ENCODE assay signal across 16 cellular contexts in the genomic region with DNA sequence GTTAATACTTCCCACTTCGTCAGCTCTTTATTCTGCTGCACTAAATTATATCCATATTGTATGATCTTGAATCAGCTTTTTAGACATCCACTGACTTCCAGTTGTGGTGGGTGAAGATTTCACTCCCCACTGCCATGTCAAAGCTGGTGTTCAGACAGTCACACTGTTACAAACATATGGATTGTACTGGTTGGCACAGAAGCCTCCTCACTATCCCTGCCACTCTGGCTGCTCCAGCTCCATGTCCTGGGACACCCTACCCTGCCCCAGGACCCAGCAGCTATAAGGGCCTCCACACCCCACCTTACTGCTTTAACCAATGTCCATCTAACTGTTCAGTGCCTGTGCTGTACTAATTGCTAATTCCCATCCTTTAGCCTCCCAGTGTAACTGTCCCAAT. TPM values are rescaled to one million over a fixed set of nuclear protein-coding genes. Genes with fewer than 3 reads are reported as not detected.
DNase-seq lines count a peak whose midpoint lies in the region; ATAC-seq, FAIRE-seq and TF ChIP-seq lines count a peak whose summit lies in the region.
"Had no signal": no experiment of that assay in that cellular context is flagged by ENCODE, and none has a peak within 500 bp of the region (broad histone marks: within the 10 kb centered on the region; RNA-seq: fewer than 3 reads in every experiment).

No MANE protein-coding gene starts in this region.

- CTCF ChIA-PET in activated CD4-positive, alpha-beta T cell treated with anti-CD3 and anti-CD28 coated beads for 36 hours (lab: Charles Lee) = interaction anchor here (0.5 to 1.8 kb wide), 5 partner anchors 9 to 801 kb away, joined by 3 to 4 read pairs (median 3); a partner anchor contains a TSS
- CTCF ChIA-PET in K562 (lab: Yijun Ruan, JAX; ENCODE audit: low intra/inter-chr PET ratio) = no interaction called here

- H3K4me2 ChIP-seq in MM.1S (ENCODE audit: low read depth, low read length) = peak overlapping the region; percentile 25; the same call in 1 of the 2 replicates
- no peak overlapping the region for H3K4me2 ChIP-seq in K562 (ENCODE audit: insufficient read depth, low read length)
- H3K4me2 ChIP-seq in hepatocyte = no peak overlapping the region
- H3K4me2 ChIP-seq: BLaER1 had no signal

- peak overlapping the region; percentile 47 for H3K27ac Mint-ChIP-seq in activated CD4-positive, alpha-beta T cell treated with anti-CD3 and anti-CD28 coated beads for 36 hours
- H3K27ac Mint-ChIP-seq in activated T-cell treated with anti-CD3 and anti-CD28 coated beads, Interleukin-2, amount 50 U/mL, for 72 hours = peak overlapping the region; percentile 70
- H3K27ac Mint-ChIP-seq: HFFc6 had no signal

- H3K4me3 Mint-ChIP-seq in activated CD4-positive, alpha-beta T cell treated with anti-CD3 and anti-CD28 coated beads for 36 hours = no peak overlapping the region
- peak overlapping the region in 1 of 2 donors; percentile 48 for H3K4me3 Mint-ChIP-seq in activated T-cell treated with anti-CD3 and anti-CD28 coated beads, Interleukin-2, amount 50 U/mL, for 72 hours
- H3K4me3 Mint-ChIP-seq: CD8-positive, alpha-beta memory T cell; HFFc6 had no signal

- in situ Hi-C loops in K562 (cut with MboI) = no loop called here

- H3K9me1 ChIP-seq in K562 (ENCODE audit: control insufficient read depth, insufficient read depth, low read length) = no peaks in the 10 kb centered on the region

- intact Hi-C loops in activated CD4-positive, alpha-beta T cell treated with anti-CD3 and anti-CD28 coated beads for 36 hours (cut with DNase I, micrococcal nuclease) = no loop called here
- intact Hi-C loops in K562 (cut with micrococcal nuclease) = no loop called here

- peaks cover 18% of the 10 kb centered on the region for H3K36me3 Mint-ChIP-seq in activated CD4-positive, alpha-beta T cell treated with anti-CD3 and anti-CD28 coated beads for 36 hours (ENCODE audit: low read depth)
- H3K36me3 Mint-ChIP-seq in activated T-cell treated with anti-CD3 and anti-CD28 coated beads, Interleukin-2, amount 50 U/mL, for 72 hours (ENCODE audit: insufficient read depth in 2 of 2) = peaks cover 5 to 10% of the 10 kb centered on the region in 2 donors

- 75% methylated on average over 1 of the region's 1 CpG for WGBS in K562 (ENCODE audit: insufficient coverage, low coverage, missing lambda C conversion rate)
- 97% methylated on average over 1 of the region's 1 CpG for WGBS in hepatocyte (ENCODE audit: low lambda C conversion rate, missing lambda C conversion rate)

- no peak overlapping the region for H3K9ac ChIP-seq in MM.1S (ENCODE audit: low read length)
- H3K9ac ChIP-seq in K562 (ENCODE audit: insufficient read depth in 1 of 2, low read depth in 2 of 2, low read length in 2 of 2) = no peak overlapping the region
- H3K9ac ChIP-seq: BLaER1 had no signal

- no peaks in the 10 kb centered on the region for H3K27me3 Mint-ChIP-seq in activated CD4-positive, alpha-beta T cell treated with anti-CD3 and anti-CD28 coated beads for 36 hours
- no peaks in the 10 kb centered on the region for H3K27me3 Mint-ChIP-seq in activated T-cell treated with anti-CD3 and anti-CD28 coated beads, Interleukin-2, amount 50 U/mL, for 72 hours (ENCODE audit: low read depth)
- H3K27me3 Mint-ChIP-seq: CD8-positive, alpha-beta memory T cell had no signal

- no peak for TF ChIP-seq POLR2A in K562 (conservative IDR thresholded peaks at IDR 0.05)

- H2AFZ ChIP-seq in MM.1S (ENCODE audit: low read length) (no peak overlapping the region), K562 (ENCODE audit: low read depth, low read length) (no peak overlapping the region), hepatocyte (no peak overlapping the region)

- TF ChIP-seq CTCF in MM.1S (IDR thresholded peaks at IDR 0.05; ENCODE audit: low read length) (no peak), K562 (IDR thresholded peaks at IDR 0.05 in 2 of 3, conservative IDR thresholded peaks at IDR 0.05 in 1 of 3; ENCODE audit: insufficient read depth in 2 of 3, low read depth in 1 of 3, low read length in 3 of 3) (no peak), hepatocyte (IDR thresholded peaks at IDR 0.05; ENCODE audit: poor library complexity) (no peak)

- H3K79me2 ChIP-seq in MM.1S (ENCODE audit: low read length) = no peaks in the 10 kb centered on the region
- H3K79me2 ChIP-seq in K562 (ENCODE audit: control insufficient read depth, insufficient read depth, low read length) = no peaks in the 10 kb centered on the region
- H3K79me2 ChIP-seq in hepatocyte = no peaks in the 10 kb centered on the region

- H3K36me3 ChIP-seq in MM.1S (replicated peaks; ENCODE audit: insufficient read depth, low read length) (no peaks in the 10 kb centered on the region), K562 (ENCODE audit: control insufficient read depth, insufficient read depth, low read length) (peaks cover 12% of the 10 kb centered on the region; the same call in 2 of the 3 replicates), hepatocyte (replicated peaks; ENCODE audit: insufficient read depth, low read depth) (no peaks in the 10 kb centered on the region)

- ATAC-seq in activated CD4-positive, alpha-beta T cell treated with anti-CD3 and anti-CD28 coated beads for 36 hours = no peak
- ATAC-seq in activated T-cell treated with anti-CD3 and anti-CD28 coated beads, Interleukin-2, amount 50 U/mL, for 72 hours (replicated peaks in 1 of 2) = no peak
- ATAC-seq in K562 = peak; percentile 36

- H3K9me3 Mint-ChIP-seq in activated CD4-positive, alpha-beta T cell treated with anti-CD3 and anti-CD28 coated beads for 36 hours (ENCODE audit: low read depth) = no peaks in the 10 kb centered on the region
- H3K9me3 Mint-ChIP-seq in activated T-cell treated with anti-CD3 and anti-CD28 coated beads, Interleukin-2, amount 50 U/mL, for 72 hours = no peaks in the 10 kb centered on the region
- H3K9me3 Mint-ChIP-seq: CD8-positive, alpha-beta memory T cell; HFFc6 had no signal

- H3K9me3 ChIP-seq in MM.1S (replicated peaks; ENCODE audit: insufficient read depth, low read length) (no peaks in the 10 kb centered on the region), K562 (replicated peaks; ENCODE audit: control insufficient read depth, insufficient read depth, low read depth, low read length) (no peaks in the 10 kb centered on the region), hepatocyte (ENCODE audit: low read depth) (no peaks in the 10 kb centered on the region)
- H3K9me3 ChIP-seq: Caco-2 had no signal

- no peak for TF ChIP-seq EP300 in K562 (IDR thresholded peaks at IDR 0.05; ENCODE audit: low read length)

- H4K20me1 ChIP-seq in MM.1S (ENCODE audit: insufficient read depth, low read length) (no peaks in the 10 kb centered on the region), K562 (replicated peaks; ENCODE audit: control insufficient read depth, insufficient read depth, low read length) (no peaks in the 10 kb centered on the region; the same call in 1 of the 2 replicates), hepatocyte (ENCODE audit: insufficient read depth, poor library complexity, severe bottlenecking) (no peaks in the 10 kb centered on the region)
- H4K20me1 ChIP-seq: BLaER1 had no signal

- H3F3A ChIP-seq in MM.1S (ENCODE audit: insufficient read depth, low read length) = peaks cover 8% of the 10 kb centered on the region

- H3K9me2 ChIP-seq in MM.1S (replicated peaks; ENCODE audit: insufficient read depth, low read length) = no peaks in the 10 kb centered on the region
- H3K9me2 ChIP-seq in hepatocyte (replicated peaks; ENCODE audit: insufficient read depth) = no peaks in the 10 kb centered on the region

- FAIRE-seq in K562 (lab: Jason Lieb, UNC) = no peak

- TF ChIP-seq RAD21 in K562 (CRISPR knock-in tag; conservative IDR thresholded peaks at IDR 0.05 in 1 of 2, IDR thresholded peaks at IDR 0.05 in 1 of 2) = no peak

- H3K4me1 ChIP-seq in MM.1S (ENCODE audit: low read length) (peaks cover 14% of the 10 kb centered on the region), K562 (replicated peaks in 1 of 2; ENCODE audit: control insufficient read depth in 2 of 2, insufficient read depth in 2 of 2, low read length in 2 of 2) (no peaks in the 10 kb centered on the region), hepatocyte (ENCODE audit: insufficient read depth) (peaks cover 7% of the 10 kb centered on the region)
- H3K4me1 ChIP-seq: BLaER1 had no signal

- POLR2A ChIA-PET in activated CD4-positive, alpha-beta T cell treated with anti-CD3 and anti-CD28 coated beads for 36 hours (lab: Charles Lee) = interaction anchor here (0.6 to 1.1 kb wide), 3 partner anchors 16 to 219 kb away, joined by 3 to 10 read pairs (median 8); a partner anchor contains a TSS
- POLR2A ChIA-PET in K562 (lab: Yijun Ruan, JAX) = no interaction called here

- no peak for DNase-seq in activated CD4-positive, alpha-beta T cell treated with anti-CD3 and anti-CD28 coated beads for 36 hours
- DNase-seq in activated CD4-positive, alpha-beta T cell treated with anti-CD3 and anti-CD28 coated beads, Interleukin-2, amount 50 U/mL, for 1 hour = no peak
- DNase-seq in activated T-cell treated with anti-CD3 and anti-CD28 coated beads, Interleukin-2, amount 50 U/mL, for 72 hours = no peak
- DNase-seq in activated T-cell treated with anti-CD3 and anti-CD28 coated beads for 4 hours (no peak), MM.1S (no peak), K562 (ENCODE audit: extremely low read depth in 1 of 4, low spot score in 3 of 4) (no peak), AML-193 (lab: John Stamatoyannopoulos, UW) (no peak), hepatocyte (ENCODE audit: low spot score) (no peak)
- DNase-seq: Caco-2; CD8-positive, alpha-beta memory T cell; DMS53; GF-D8; HCEC 1CT; HFFc6 had no signal

- H3K4me3 ChIP-seq in MM.1S (ENCODE audit: low read length) (no peak overlapping the region), K562 (no peak overlapping the region), hepatocyte (no peak overlapping the region)
- H3K4me3 ChIP-seq: BLaER1 had no signal

- no TSS peak for BruUV-seq in K562 (replicated peaks; lab: Mats Ljungman, UMichigan)

- H3K27ac ChIP-seq in MM.1S (ENCODE audit: low read length) (no peak overlapping the region), K562 (ENCODE audit: extremely low read depth, low read depth, low read length) (no peak overlapping the region), hepatocyte (no peak overlapping the region)
- H3K27ac ChIP-seq: 22Rv1, BLaER1 had no signal

- H3K27me3 ChIP-seq in MM.1S (replicated peaks; ENCODE audit: insufficient read depth, low read length) (no peaks in the 10 kb centered on the region), K562 (ENCODE audit: control insufficient read depth in 2 of 2, insufficient read depth in 2 of 2, low read length in 2 of 2) (no peaks in the 10 kb centered on the region), hepatocyte (no peaks in the 10 kb centered on the region)
- H3K27me3 ChIP-seq: BLaER1 had no signal

- H3K4me1 Mint-ChIP-seq in activated CD4-positive, alpha-beta T cell treated with anti-CD3 and anti-CD28 coated beads for 36 hours = peaks cover 38% of the 10 kb centered on the region
- H3K4me1 Mint-ChIP-seq in activated T-cell treated with anti-CD3 and anti-CD28 coated beads, Interleukin-2, amount 50 U/mL, for 72 hours (ENCODE audit: low read depth) = peaks cover 56% of the 10 kb centered on the region

RNA-seq across cellular contexts. Expression of a gene that starts 32.0 kb away (rescaled TPM):
- total RNA-seq in activated CD4-positive, alpha-beta T cell treated with anti-CD3 and anti-CD28 coated beads for 36 hours = 100 to 1,000 TPM; 129 to 149 TPM
- total RNA-seq in activated T-cell treated with anti-CD3 and anti-CD28 coated beads, Interleukin-2, amount 50 U/mL, for 72 hours = 100 to 1,000 TPM; 400 to 660 TPM
- total RNA-seq in K562 (2011; cell fraction: chromatin; rRNA removed; ENCODE audit: low replicate concordance) = 1.7 and 2.4 TPM in 2 replicates
- total RNA-seq in K562 (2011; cell fraction: nucleolus; rRNA removed) = 1.3 and 1.6 TPM in 2 replicates
- total RNA-seq in K562 (2011; cell fraction: nucleoplasm; rRNA removed) = 1.2 and 2.6 TPM in 2 replicates
- total RNA-seq in K562 (2014; rRNA removed) = 3.4 and 3.6 TPM in 2 replicates
- 0.96 and 1.1 TPM in 2 replicates for total RNA-seq in K562 (2014; rRNA removed; fragmentation: Illumina TruSeq; extraction: Trizol)
- total RNA-seq in K562 (2015; rRNA removed; fragmentation: Illumina TruSeq; extraction: Trizol) = 0.40 and 0.57 TPM in 2 replicates
- 2.0 and 3.8 TPM in 2 replicates for total RNA-seq in K562 (2021)
- polyA plus RNA-seq in K562 (2011; rRNA removed) = 0.93 and 2.0 TPM in 2 replicates
- polyA plus RNA-seq in K562 (2011; cell fraction: cytosol; rRNA removed) = 0.68 and 4.4 TPM in 2 replicates
- 0.48 and 0.71 TPM in 2 replicates for polyA plus RNA-seq in K562 (2011; cell fraction: nucleus; rRNA removed)
- 1.9 and 8.3 TPM in 2 replicates for polyA plus RNA-seq in K562 (2012)
- polyA plus RNA-seq in K562 (2014; fragmentation: Illumina TruSeq; extraction: Trizol) = 2.7 and 3.1 TPM in 2 replicates
- polyA plus RNA-seq in K562 (2014; fragmentation: Nextera tagmentation; extraction: Ambion mirVana) = under 1 TPM; 0.51 to 0.57 TPM
- 3.8 and 5.2 TPM in 2 replicates for polyA plus RNA-seq in K562 (2014; rRNA removed)
- 0.18 and 0.25 TPM in 2 replicates for polyA minus RNA-seq in K562 (2011; rRNA and poly(A)+ RNA removed)
- polyA minus RNA-seq in K562 (2011; cell fraction: cytosol; rRNA and poly(A)+ RNA removed) = 1.1 TPM in 1 of 2 replicates, not detected in the other
- polyA minus RNA-seq in K562 (2011; cell fraction: nucleus; rRNA and poly(A)+ RNA removed) = 0.11 and 0.54 TPM in 2 replicates
- total RNA-seq in hepatocyte = 1.6 TPM in 1 of 2 replicates, not detected in the other
- 3.2 and 3.5 TPM in 2 replicates for polyA plus RNA-seq in hepatocyte

RNA-seq across cellular contexts. Expression of a gene that starts 59.9 kb away (rescaled TPM):
- total RNA-seq in activated CD4-positive, alpha-beta T cell treated with anti-CD3 and anti-CD28 coated beads for 36 hours = 10 to 100 TPM; 39.2 to 40.9 TPM
- 10 to 100 TPM; 41.8 to 44.9 TPM for total RNA-seq in activated T-cell treated with anti-CD3 and anti-CD28 coated beads, Interleukin-2, amount 50 U/mL, for 72 hours
- total RNA-seq in K562 (2011; cell fraction: chromatin; rRNA removed; ENCODE audit: low replicate concordance) = 68.3 and 152 TPM in 2 replicates
- 51.7 and 54.7 TPM in 2 replicates for total RNA-seq in K562 (2011; cell fraction: nucleolus; rRNA removed)
- total RNA-seq in K562 (2011; cell fraction: nucleoplasm; rRNA removed) = 109 and 198 TPM in 2 replicates
- total RNA-seq in K562 (2014; rRNA removed) (52.7 and 56.0 TPM in 2 replicates), K562 (2014; rRNA removed; fragmentation: Illumina TruSeq; extraction: Trizol) (54.8 and 58.5 TPM in 2 replicates), K562 (2015; rRNA removed; fragmentation: Illumina TruSeq; extraction: Trizol) (51.9 and 53.5 TPM in 2 replicates), K562 (2021) (59.1 and 65.4 TPM in 2 replicates), hepatocyte (34.2 and 39.5 TPM in 2 replicates)
- polyA plus RNA-seq in K562 (2011; rRNA removed) (52.3 and 79.7 TPM in 2 replicates), K562 (2014; fragmentation: Illumina TruSeq; extraction: Trizol) (57.7 and 63.6 TPM in 2 replicates), K562 (2014; fragmentation: Nextera tagmentation; extraction: Ambion mirVana) (100 to 1,000 TPM in 1 of 2 experiments, 10 to 100 TPM in 1; 85.9 to 105 TPM), K562 (2014; rRNA removed) (74.0 and 108 TPM in 2 replicates), hepatocyte (25.1 and 27.2 TPM in 2 replicates)
- 41.6 and 68.1 TPM in 2 replicates for polyA plus RNA-seq in K562 (2011; cell fraction: cytosol; rRNA removed)
- 28.7 and 32.7 TPM in 2 replicates for polyA plus RNA-seq in K562 (2011; cell fraction: nucleus; rRNA removed)
- polyA plus RNA-seq in K562 (2012) = 42.5 and 47.5 TPM in 2 replicates
- polyA minus RNA-seq in K562 (2011; rRNA and poly(A)+ RNA removed) = 41.2 and 43.1 TPM in 2 replicates
- polyA minus RNA-seq in K562 (2011; cell fraction: cytosol; rRNA and poly(A)+ RNA removed) = 23.0 and 28.3 TPM in 2 replicates
- polyA minus RNA-seq in K562 (2011; cell fraction: nucleus; rRNA and poly(A)+ RNA removed) = 43.8 and 74.5 TPM in 2 replicates

Comparison
In these comparisons a context has a peak if more than half of its experiments do, and no peak if none do; other contexts are left out.
1. RNA of a gene that starts 32.0 kb away (total RNA-seq): 400 to 660 TPM in activated T-cell treated with anti-CD3 and anti-CD28 coated beads, Interleukin-2, amount 50 U/mL, for 72 hours and 129 to 149 TPM in activated CD4-positive, alpha-beta T cell treated with anti-CD3 and anti-CD28 coated beads for 36 hours; 0.40 to 3.8 TPM in K562 and 1.6 TPM in hepatocyte; every median in the first group is over 10 times any median in the second.